Comparison of ENCODE assay signal across 27 cellular contexts in the genomic region with DNA sequence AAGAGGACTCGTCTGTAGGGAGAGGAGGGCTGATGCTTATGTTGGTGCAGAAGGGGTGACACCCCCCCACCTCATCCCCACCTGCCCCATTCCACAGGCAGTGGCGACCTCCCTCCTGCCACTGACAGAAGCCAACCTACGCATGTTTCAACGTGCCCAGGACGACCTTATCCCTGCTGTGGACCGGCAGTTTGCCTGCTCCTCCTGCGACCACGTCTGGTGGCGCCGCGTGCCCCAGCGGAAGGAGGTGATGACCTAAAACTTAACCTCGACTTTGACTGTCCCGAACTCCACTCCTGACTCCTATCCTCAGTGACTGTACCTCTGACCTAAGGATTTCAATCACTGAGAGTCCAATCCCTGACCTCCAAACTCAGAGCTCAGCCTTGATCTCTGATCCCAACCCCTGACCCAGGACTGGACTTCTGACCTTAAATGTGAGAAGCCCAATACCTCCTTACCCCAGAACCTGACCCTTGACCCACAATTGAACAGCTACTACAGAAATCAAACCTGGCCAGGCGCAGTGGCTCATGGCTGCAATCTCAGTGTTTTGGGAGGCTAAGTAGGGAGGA. TPM values are rescaled to one million over a fixed set of nuclear protein-coding genes. Genes with fewer than 3 reads are reported as not detected.
DNase-seq lines count a peak whose midpoint lies in the region; ATAC-seq and TF ChIP-seq lines count a peak whose summit lies in the region.
"Had no signal": no experiment of that assay in that cellular context is flagged by ENCODE, and none has a peak within 500 bp of the region (broad histone marks: within the 10 kb centered on the region; RNA-seq: fewer than 3 reads in every experiment).

No MANE protein-coding gene starts in this region.

- CTCF ChIA-PET in activated CD4-positive, alpha-beta T cell treated with anti-CD3 and anti-CD28 coated beads for 36 hours (lab: Charles Lee): interaction anchor here (0.6 to 1.3 kb wide), 4 partner anchors 9 to 1291 kb away, joined by 3 to 4 read pairs (median 4); no protein-coding TSS in a partner anchor
- CTCF ChIA-PET in activated CD4-positive, alpha-beta memory T cell treated with anti-CD3 and anti-CD28 coated beads, Interleukin-2, amount 10 ng/mL, durations not matched to agents 7 days and 5 days (lab: Charles Lee): no interaction called here

- TF ChIP-seq POLR2A in right lobe of liver (IDR thresholded peaks at IDR 0.05) (no peak), body of pancreas (IDR thresholded peaks at IDR 0.05) (no peak)

- peaks cover 46% of the 10 kb centered on the region for H3K36me3 Mint-ChIP-seq in activated CD4-positive, alpha-beta T cell treated with anti-CD3 and anti-CD28 coated beads for 36 hours (ENCODE audit: low read depth)
- H3K36me3 Mint-ChIP-seq in activated CD4-positive, alpha-beta memory T cell treated with anti-CD3 and anti-CD28 coated beads, Interleukin-2, amount 10 ng/mL, durations not matched to agents 7 days and 5 days (ENCODE audit: low read depth): peaks cover 59% of the 10 kb centered on the region
- H3K36me3 Mint-ChIP-seq: neural progenitor cell had no signal

- H3K4me3 ChIP-seq in right lobe of liver (no peak overlapping the region), body of pancreas (no peak overlapping the region)
- H3K4me3 ChIP-seq: lower lobe of right lung, mucosa of descending colon, neural progenitor cell, transverse colon had no signal

- intact Hi-C loops in activated CD4-positive, alpha-beta T cell treated with anti-CD3 and anti-CD28 coated beads for 36 hours (cut with DNase I, micrococcal nuclease): no loop called here
- intact Hi-C loops in right lobe of liver (cut with DNase I) (no loop called here), body of pancreas (cut with DNase I) (no loop called here)

- H3K27ac ChIP-seq in right lobe of liver (peak overlapping the region in 2 of 3 donors; percentile 53 to 65), body of pancreas (no peak overlapping the region)
- H3K27ac ChIP-seq: lower lobe of right lung, neural progenitor cell, transverse colon, VCaP had no signal

- TF ChIP-seq CTCF in right lobe of liver (IDR thresholded peaks at IDR 0.05) (no peak), body of pancreas (IDR thresholded peaks at IDR 0.05) (no peak)

- peaks cover 11% of the 10 kb centered on the region for H3K4me1 Mint-ChIP-seq in activated CD4-positive, alpha-beta T cell treated with anti-CD3 and anti-CD28 coated beads for 36 hours
- H3K4me1 Mint-ChIP-seq in activated CD4-positive, alpha-beta memory T cell treated with anti-CD3 and anti-CD28 coated beads, Interleukin-2, amount 10 ng/mL, durations not matched to agents 7 days and 5 days: peaks cover 27% of the 10 kb centered on the region
- H3K4me1 Mint-ChIP-seq: neural progenitor cell had no signal

- ATAC-seq in activated CD4-positive, alpha-beta T cell treated with anti-CD3 and anti-CD28 coated beads for 36 hours: no peak
- ATAC-seq in right lobe of liver (peak in 3 of 4 donors; percentile 2 to 40 (median 3)), body of pancreas (no peak), HG03135 (IDR thresholded peaks at IDR 0.05; ENCODE audit: unreplicated experiment) (no peak)
- ATAC-seq: lower lobe of right lung, mucosa of descending colon had no signal

- POLR2A ChIA-PET in activated CD4-positive, alpha-beta T cell treated with anti-CD3 and anti-CD28 coated beads for 36 hours (lab: Charles Lee): no interaction called here
- POLR2A ChIA-PET in activated CD4-positive, alpha-beta memory T cell treated with anti-CD3 and anti-CD28 coated beads, Interleukin-2, amount 10 ng/mL, durations not matched to agents 7 days and 5 days (lab: Charles Lee): interaction anchor here (1.4 kb wide), 1 partner anchor 16 kb away, joined by 4 read pairs; a partner anchor contains a TSS

- H3K9me3 ChIP-seq in right lobe of liver: no peaks in the 10 kb centered on the region
- H3K9me3 ChIP-seq in body of pancreas: no peaks in the 10 kb centered on the region
- H3K9me3 ChIP-seq: lower lobe of right lung, mucosa of descending colon, transverse colon had no signal

- peaks cover 5 to 24% (median 10%) of the 10 kb centered on the region in 4 donors for H3K36me3 ChIP-seq in right lobe of liver
- no peaks in the 10 kb centered on the region for H3K36me3 ChIP-seq in body of pancreas (replicated peaks in 1 of 2; ENCODE audit: insufficient read depth in 1 of 2, low read depth in 2 of 2)
- H3K36me3 ChIP-seq: neural progenitor cell, transverse colon had no signal

- no peaks in the 10 kb centered on the region for H3K9me3 Mint-ChIP-seq in activated CD4-positive, alpha-beta T cell treated with anti-CD3 and anti-CD28 coated beads for 36 hours (ENCODE audit: low read depth)
- H3K9me3 Mint-ChIP-seq in activated CD4-positive, alpha-beta memory T cell treated with anti-CD3 and anti-CD28 coated beads, Interleukin-2, amount 10 ng/mL, durations not matched to agents 7 days and 5 days: no peaks in the 10 kb centered on the region

- H3K4me1 ChIP-seq in right lobe of liver (peaks cover 0 to 41% (median 12%) of the 10 kb centered on the region in 4 donors), body of pancreas (peaks cover 7% of the 10 kb centered on the region)
- H3K4me1 ChIP-seq: lower lobe of right lung had no signal

- no peak for DNase-seq in activated CD4-positive, alpha-beta T cell treated with anti-CD3 and anti-CD28 coated beads for 36 hours
- no peak for DNase-seq in activated CD4-positive, alpha-beta T cell treated with anti-CD3 and anti-CD28 coated beads for 4 hours
- DNase-seq in Daoy (ENCODE audit: low read depth): peak; percentile 4
- no peak for DNase-seq in activated CD4-positive, alpha-beta memory T cell treated with anti-CD3 and anti-CD28 coated beads, Interleukin-2, amount 10 ng/mL, durations not matched to agents 7 days and 5 days
- no peak for DNase-seq in right lobe of liver
- DNase-seq in body of pancreas: no peak
- no peak for DNase-seq in DMS79 (lab: John Stamatoyannopoulos, UW)
- DNase-seq: activated naive CD4-positive, alpha-beta T cell treated with anti-CD3 and anti-CD28 coated beads, Interleukin-2, amount 50 U/mL, for 16 hours; activated T-cell treated with anti-CD3 and anti-CD28 coated beads, Interleukin-2, amount 50 U/mL, for 1 hour; AML-193; cerebellar nuclear complex; DMS153; GDM1; glutamatergic neuron; kidney; lower lobe of right lung; mucosa of descending colon; NCI-H1048; NCI-H187 treated with DMSO at 0.1 percent for 48 hours; NCI-H526; stimulated activated CD4-positive, alpha-beta T cell treated with anti-CD3 and anti-CD28 coated beads, Interleukin-15, amount 100 ng/mL, for 24 hours; transverse colon had no signal

- no peak overlapping the region for H3K4me3 Mint-ChIP-seq in activated CD4-positive, alpha-beta T cell treated with anti-CD3 and anti-CD28 coated beads for 36 hours
- no peak overlapping the region for H3K4me3 Mint-ChIP-seq in activated CD4-positive, alpha-beta memory T cell treated with anti-CD3 and anti-CD28 coated beads, Interleukin-2, amount 10 ng/mL, durations not matched to agents 7 days and 5 days
- H3K4me3 Mint-ChIP-seq: neural progenitor cell had no signal

- no peaks in the 10 kb centered on the region for H3K27me3 Mint-ChIP-seq in activated CD4-positive, alpha-beta T cell treated with anti-CD3 and anti-CD28 coated beads for 36 hours
- no peaks in the 10 kb centered on the region for H3K27me3 Mint-ChIP-seq in activated CD4-positive, alpha-beta memory T cell treated with anti-CD3 and anti-CD28 coated beads, Interleukin-2, amount 10 ng/mL, durations not matched to agents 7 days and 5 days

- whole genome bisulfite sequencing in right lobe of liver (ENCODE audit: insufficient coverage, low coverage, low lambda C conversion rate, missing lambda C conversion rate): 37% methylated on average over 7 of the region's 15 CpGs
- WGBS in body of pancreas, 2 donors: 85 to 94% methylated on average over 15 of the region's 15 CpGs

- H3K27me3 ChIP-seq in right lobe of liver: no peaks in the 10 kb centered on the region
- H3K27me3 ChIP-seq in body of pancreas: no peaks in the 10 kb centered on the region
- H3K27me3 ChIP-seq: transverse colon had no signal

- H3K27ac Mint-ChIP-seq in activated CD4-positive, alpha-beta T cell treated with anti-CD3 and anti-CD28 coated beads for 36 hours: peak overlapping the region; percentile 45
- peak overlapping the region; percentile 47 for H3K27ac Mint-ChIP-seq in activated CD4-positive, alpha-beta memory T cell treated with anti-CD3 and anti-CD28 coated beads, Interleukin-2, amount 10 ng/mL, durations not matched to agents 7 days and 5 days
- H3K27ac Mint-ChIP-seq: neural progenitor cell had no signal

RNA-seq across cellular contexts. Expression of a gene that starts 3.8 kb away (rescaled TPM):
- 10 to 100 TPM; 49.8 to 62.6 TPM for total RNA-seq in activated CD4-positive, alpha-beta T cell treated with anti-CD3 and anti-CD28 coated beads for 36 hours
- 11.1 and 11.4 TPM in 2 replicates for total RNA-seq in Daoy (2014; rRNA removed; shearing (Covaris generic))
- 100 to 1,000 TPM; 103 to 108 TPM for total RNA-seq in activated CD4-positive, alpha-beta memory T cell treated with anti-CD3 and anti-CD28 coated beads, Interleukin-2, amount 10 ng/mL, durations not matched to agents 7 days and 5 days
- total RNA-seq in right lobe of liver (100 to 1,000 TPM in 1 of 6 experiments, 10 to 100 TPM in 5; 68.5 to 119 (median 88.9) TPM), body of pancreas (10 to 100 TPM; 19.1 to 21.0 TPM)

RNA-seq across cellular contexts. Expression of a gene that starts 12.6 kb away (rescaled TPM):
- total RNA-seq in activated CD4-positive, alpha-beta T cell treated with anti-CD3 and anti-CD28 coated beads for 36 hours: 10 to 100 TPM; 10.4 to 14.1 TPM
- 0.69 TPM in 1 of 2 replicates, not detected in the other for total RNA-seq in Daoy (2014; rRNA removed; shearing (Covaris generic))
- total RNA-seq in activated CD4-positive, alpha-beta memory T cell treated with anti-CD3 and anti-CD28 coated beads, Interleukin-2, amount 10 ng/mL, durations not matched to agents 7 days and 5 days: 1 to 10 TPM; 2.4 TPM
- total RNA-seq in right lobe of liver: 10 to 100 TPM; 12.6 to 18.6 (median 15.0) TPM
- not detected for total RNA-seq in body of pancreas
- total RNA-seq: posterior vena cava, RPMI7951 had no signal

RNA-seq across cellular contexts. Expression of a gene that starts 16.3 kb away (rescaled TPM):
- 100 to 1,000 TPM; 139 to 149 TPM for total RNA-seq in activated CD4-positive, alpha-beta T cell treated with anti-CD3 and anti-CD28 coated beads for 36 hours
- 55.3 and 68.6 TPM in 2 replicates for total RNA-seq in Daoy (2014; rRNA removed; shearing (Covaris generic))
- total RNA-seq in activated CD4-positive, alpha-beta memory T cell treated with anti-CD3 and anti-CD28 coated beads, Interleukin-2, amount 10 ng/mL, durations not matched to agents 7 days and 5 days: 10 to 100 TPM; 74.3 to 75.6 TPM
- total RNA-seq in right lobe of liver: 10 to 100 TPM; 11.2 to 19.9 (median 18.4) TPM
- 10 to 100 TPM; 11.5 to 14.0 TPM for total RNA-seq in body of pancreas

RNA-seq across cellular contexts. Expression of a gene that starts 21.6 kb away (rescaled TPM):
- 10 to 100 TPM; 46.4 to 52.1 TPM for total RNA-seq in activated CD4-positive, alpha-beta T cell treated with anti-CD3 and anti-CD28 coated beads for 36 hours
- 3.4 and 3.6 TPM in 2 replicates for total RNA-seq in Daoy (2014; rRNA removed; shearing (Covaris generic))
- total RNA-seq in activated CD4-positive, alpha-beta memory T cell treated with anti-CD3 and anti-CD28 coated beads, Interleukin-2, amount 10 ng/mL, durations not matched to agents 7 days and 5 days: 10 to 100 TPM; 33.2 to 33.5 TPM
- total RNA-seq in right lobe of liver (1 to 10 TPM; 2.9 to 6.8 (median 5.0) TPM), body of pancreas (1 to 10 TPM; 2.9 to 3.6 TPM)

RNA-seq across cellular contexts. Expression of a gene that starts 29.8 kb away (rescaled TPM):
- 100 to 1,000 TPM; 230 to 253 TPM for total RNA-seq in activated CD4-positive, alpha-beta T cell treated with anti-CD3 and anti-CD28 coated beads for 36 hours
- 376 and 400 TPM in 2 replicates for total RNA-seq in Daoy (2014; rRNA removed; shearing (Covaris generic))
- 100 to 1,000 TPM; 202 to 203 TPM for total RNA-seq in activated CD4-positive, alpha-beta memory T cell treated with anti-CD3 and anti-CD28 coated beads, Interleukin-2, amount 10 ng/mL, durations not matched to agents 7 days and 5 days
- total RNA-seq in right lobe of liver: 100 to 1,000 TPM in 2 of 6 experiments, 10 to 100 TPM in 4; 68.5 to 142 (median 81.4) TPM
- 100 to 1,000 TPM; 192 to 209 TPM for total RNA-seq in body of pancreas

Comparison
In these comparisons a context has a peak if more than half of its experiments do, and no peak if none do; other contexts are left out.
1. ATAC-seq: peak in right lobe of liver (3 of 4); none in activated CD4-positive, alpha-beta T cell treated with anti-CD3 and anti-CD28 coated beads for 36 hours (single experiment), body of pancreas (single experiment) and HG03135 (single experiment).
2. H3K27ac ChIP-seq: peak in right lobe of liver (2 of 3); none in body of pancreas (0 of 4).